11 cellular contexts compared by ENCODE assay signal in genomic region chr6:30573113-30573512, GRCh38. TPM values are rescaled to one million over a fixed set of nuclear protein-coding genes. Genes with fewer than 3 reads are reported as not detected.
A peak's percentile ranks its signal among the peaks of the same experiment; 100 is the strongest.
DNase-seq lines count a peak whose midpoint lies in the region; ATAC-seq and TF ChIP-seq lines count a peak whose summit lies in the region.
"Had no signal": no experiment of that assay in that cellular context is flagged by ENCODE, and none has a peak within 500 bp of the region (broad histone marks: within the 10 kb centered on the region; RNA-seq: fewer than 3 reads in every experiment).

No MANE protein-coding gene starts in this region.

- H3K4me3 Mint-ChIP-seq in mesothelial cell of epicardium, result peak overlapping the region; percentile 5

- no peaks in the 10 kb centered on the region for H3K9me2 ChIP-seq in HCT116 (ENCODE audit: insufficient read depth)

- no peaks in the 10 kb centered on the region for H3K27me3 Mint-ChIP-seq in mesothelial cell of epicardium (ENCODE audit: low read depth)

- H3K36me3 ChIP-seq in BLaER1, result peaks cover 51% of the 10 kb centered on the region
- peaks cover 14 to 28% of the 10 kb centered on the region in 2 experiments for H3K36me3 ChIP-seq in HCT116 (ENCODE audit: control insufficient read depth in 1 of 2, insufficient read depth in 2 of 2, low read length in 2 of 2)

- CTCF ChIA-PET in HCT116 (lab: Charles Lee), result no interaction called here

- no peak for TF ChIP-seq RAD21 in HCT116 (IDR thresholded peaks at IDR 0.05; ENCODE audit: low read depth)

- H3K9me3 ChIP-seq in BLaER1 (no peaks in the 10 kb centered on the region), HCT116 (ENCODE audit: control insufficient read depth in 1 of 2, insufficient read depth in 1 of 2, low read depth in 1 of 2, low read length in 2 of 2) (no peaks in the 10 kb centered on the region)

- TF ChIP-seq POLR2A in HCT116 (IDR thresholded peaks at IDR 0.05; ENCODE audit: borderline replicate concordance, extremely low read depth, insufficient read depth, insufficient read length), result no peak

- H3K4me3 ChIP-seq in BLaER1 (peak overlapping the region; percentile 75; the same call in 1 of the 2 replicates), HCT116 (replicated peaks in 1 of 2; ENCODE audit: low read depth in 1 of 2, low read length in 2 of 2) (no peak overlapping the region)

- H3K9ac ChIP-seq in BLaER1 (peak overlapping the region; percentile 91), HCT116 (ENCODE audit: low read length) (peak overlapping the region; percentile 85; the same call in 1 of the 2 replicates)

- peak overlapping the region; percentile 2 to 3 for H3K27ac Mint-ChIP-seq in activated naive CD4-positive, alpha-beta T cell treated with anti-CD3 and anti-CD28 coated beads, Interleukin-2, amount 50 U/mL, for 72 hours
- H3K27ac Mint-ChIP-seq in mesothelial cell of epicardium, result peak overlapping the region; percentile 3

- H3K27ac ChIP-seq in BLaER1, result no peak overlapping the region
- H3K27ac ChIP-seq in HCT116 (ENCODE audit: low read depth, low read length), result no peak overlapping the region

- H2AFZ ChIP-seq in HCT116 (ENCODE audit: low read depth, low read length, poor library complexity, severe bottlenecking), result no peak overlapping the region

- H3K4me1 ChIP-seq in BLaER1 (peaks cover 40% of the 10 kb centered on the region), HCT116 (ENCODE audit: control insufficient read depth in 1 of 2, insufficient read depth in 2 of 2, low read length in 2 of 2) (peaks cover 9 to 29% of the 10 kb centered on the region in 2 experiments)

- intact Hi-C loops in HCT116 (cut with micrococcal nuclease), result no loop called here

- DNase-seq in HCT116 (ENCODE audit: low read depth, low spot score), result no peak
- DNase-seq in activated naive CD4-positive, alpha-beta T cell treated with anti-CD3 and anti-CD28 coated beads, Interleukin-2, amount 50 U/mL, for 72 hours (ENCODE audit: low spot score in 2 of 2), result no peak
- no peak for DNase-seq in mesothelial cell of epicardium (ENCODE audit: low spot score in 2 of 2, unreplicated experiment in 2 of 2)
- no peak for DNase-seq in NCI-H146 treated with DMSO at 0.1 percent for 48 hours (lab: John Stamatoyannopoulos, UW; ENCODE audit: unreplicated experiment)
- DNase-seq in NCI-H524 treated with DMSO at 0.1 percent for 48 hours (lab: John Stamatoyannopoulos, UW), result no peak
- DNase-seq in stimulated activated CD4-positive, alpha-beta T cell treated with anti-CD3 and anti-CD28 coated beads, Interleukin-4, amount 100 ng/mL, for 4 hours, result no peak
- no peak for DNase-seq in GDM1 (lab: John Stamatoyannopoulos, UW)
- DNase-seq: COR-L47, hippocampal formation, KBM-7 had no signal

- no TSS peak for BruUV-seq in HCT116 (replicated peaks; lab: Mats Ljungman, UMichigan)

- peaks cover 67% of the 10 kb centered on the region for H3K79me2 ChIP-seq in HCT116 (ENCODE audit: insufficient read depth, low read length)

- no peak for ATAC-seq in HCT116
- no peak for ATAC-seq in activated naive CD4-positive, alpha-beta T cell treated with anti-CD3 and anti-CD28 coated beads, Interleukin-2, amount 50 U/mL, for 72 hours

- RAD21 ChIA-PET in HCT116 (lab: Charles Lee; ENCODE audit: low non-redundant PET in 1 of 2, low total read pairs in 2 of 2, uncharacterized antibody in 2 of 2, unreplicated experiment in 2 of 2), result no interaction called here

- POLR2A ChIA-PET in HCT116 (lab: Charles Lee), result no interaction called here

- peak overlapping the region; percentile 90 for H3K4me2 ChIP-seq in BLaER1
- H3K4me2 ChIP-seq in HCT116 (ENCODE audit: low read length), result peak overlapping the region; percentile 88

- H3K4me1 Mint-ChIP-seq in mesothelial cell of epicardium, result peaks cover 48% of the 10 kb centered on the region

- no peaks in the 10 kb centered on the region for H3K9me3 Mint-ChIP-seq in activated naive CD4-positive, alpha-beta T cell treated with anti-CD3 and anti-CD28 coated beads, Interleukin-2, amount 50 U/mL, for 72 hours
- H3K9me3 Mint-ChIP-seq in mesothelial cell of epicardium, result no peaks in the 10 kb centered on the region

- H3K27me3 ChIP-seq in BLaER1, result no peaks in the 10 kb centered on the region
- H3K27me3 ChIP-seq in HCT116 (ENCODE audit: insufficient read depth, low read length), result no peaks in the 10 kb centered on the region

- peaks cover 30 to 40% of the 10 kb centered on the region in 2 donors for H3K36me3 Mint-ChIP-seq in activated naive CD4-positive, alpha-beta T cell treated with anti-CD3 and anti-CD28 coated beads, Interleukin-2, amount 50 U/mL, for 72 hours
- H3K36me3 Mint-ChIP-seq in mesothelial cell of epicardium, result peaks cover 11% of the 10 kb centered on the region

- H4K20me1 ChIP-seq in BLaER1 (peaks cover 67% of the 10 kb centered on the region), HCT116 (ENCODE audit: insufficient read depth) (peaks cover 12% of the 10 kb centered on the region; the same call in 1 of the 2 replicates)

- TF ChIP-seq CTCF in HCT116 (IDR thresholded peaks at IDR 0.05 in 2 of 3, conservative IDR thresholded peaks at IDR 0.05 in 1 of 3; ENCODE audit: borderline replicate concordance in 1 of 3, insufficient read depth in 1 of 3, low read depth in 2 of 3, low read length in 2 of 3) (no peak), mesothelial cell of epicardium (IDR thresholded peaks at IDR 0.05; ENCODE audit: unreplicated experiment) (no peak)

TF ChIP-seq in HCT116, 20 proteins besides CTCF, POLR2A, EP300 and RAD21 (continues in another document):
- TF ChIP-seq SRF (IDR thresholded peaks at IDR 0.05; ENCODE audit: low read depth) (no peak), CBX3 (IDR thresholded peaks at IDR 0.05; ENCODE audit: low read depth) (no peak), TCF7L2 (IDR thresholded peaks at IDR 0.05; ENCODE audit: borderline replicate concordance, extremely low read depth, insufficient read depth, insufficient read length) (no peak), EZH2phosphoT487 (IDR thresholded peaks at IDR 0.05; ENCODE audit: borderline replicate concordance) (no peak), CEBPB (IDR thresholded peaks at IDR 0.05; ENCODE audit: low read depth) (no peak), ZNF274 (IDR thresholded peaks at IDR 0.05; ENCODE audit: low read depth, low read length) (no peak), SP1 (IDR thresholded peaks at IDR 0.05; ENCODE audit: low read depth) (no peak), JUND (IDR thresholded peaks at IDR 0.05) (no peak)
- TF ChIP-seq, protein P1, sequence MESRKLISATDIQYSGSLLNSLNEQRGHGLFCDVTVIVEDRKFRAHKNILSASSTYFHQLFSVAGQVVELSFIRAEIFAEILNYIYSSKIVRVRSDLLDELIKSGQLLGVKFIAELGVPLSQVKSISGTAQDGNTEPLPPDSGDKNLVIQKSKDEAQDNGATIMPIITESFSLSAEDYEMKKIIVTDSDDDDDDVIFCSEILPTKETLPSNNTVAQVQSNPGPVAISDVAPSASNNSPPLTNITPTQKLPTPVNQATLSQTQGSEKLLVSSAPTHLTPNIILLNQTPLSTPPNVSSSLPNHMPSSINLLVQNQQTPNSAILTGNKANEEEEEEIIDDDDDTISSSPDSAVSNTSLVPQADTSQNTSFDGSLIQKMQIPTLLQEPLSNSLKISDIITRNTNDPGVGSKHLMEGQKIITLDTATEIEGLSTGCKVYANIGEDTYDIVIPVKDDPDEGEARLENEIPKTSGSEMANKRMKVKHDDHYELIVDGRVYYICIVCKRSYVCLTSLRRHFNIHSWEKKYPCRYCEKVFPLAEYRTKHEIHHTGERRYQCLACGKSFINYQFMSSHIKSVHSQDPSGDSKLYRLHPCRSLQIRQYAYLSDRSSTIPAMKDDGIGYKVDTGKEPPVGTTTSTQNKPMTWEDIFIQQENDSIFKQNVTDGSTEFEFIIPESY (IDR thresholded peaks at IDR 0.05; ENCODE audit: extremely low read depth, insufficient replicate concordance, low read length), result no peak

RNA-seq across cellular contexts. Expression of gene ABCF1, which starts 1.9 kb away (rescaled TPM):
- 53.3 TPM for total RNA-seq in HCT116 (2021; ENCODE audit: unreplicated experiment)
- polyA plus RNA-seq in HCT116 (2012), result 40.6 and 41.5 TPM in 2 replicates
- total RNA-seq in activated naive CD4-positive, alpha-beta T cell treated with anti-CD3 and anti-CD28 coated beads, Interleukin-2, amount 50 U/mL, for 72 hours, result 10 to 100 TPM; 84.7 to 91.3 TPM
- 71.4 to 73.6 TPM (median 71.5 TPM) in 3 replicates for total RNA-seq in mesothelial cell of epicardium

RNA-seq across cellular contexts. Expression of gene PRR3, which starts 16.0 kb away (rescaled TPM):
- total RNA-seq in HCT116 (2021; ENCODE audit: unreplicated experiment) (16.7 TPM), mesothelial cell of epicardium (23.7 to 25.5 TPM (median 23.9 TPM) in 3 replicates)
- 6.5 and 12.9 TPM in 2 replicates for polyA plus RNA-seq in HCT116 (2012)
- 10 to 100 TPM; 19.8 to 27.4 TPM for total RNA-seq in activated naive CD4-positive, alpha-beta T cell treated with anti-CD3 and anti-CD28 coated beads, Interleukin-2, amount 50 U/mL, for 72 hours

RNA-seq across cellular contexts. Expression of gene GNL1, which starts 16.8 kb away (rescaled TPM):
- 113 TPM for total RNA-seq in HCT116 (2021; ENCODE audit: unreplicated experiment)
- polyA plus RNA-seq in HCT116 (2012), result 90.2 and 92.6 TPM in 2 replicates
- 100 to 1,000 TPM; 107 to 139 TPM for total RNA-seq in activated naive CD4-positive, alpha-beta T cell treated with anti-CD3 and anti-CD28 coated beads, Interleukin-2, amount 50 U/mL, for 72 hours
- total RNA-seq in mesothelial cell of epicardium, result 88.2 to 93.1 TPM (median 91.9 TPM) in 3 replicates

RNA-seq across cellular contexts. Expression of gene PPP1R10, which starts 43.9 kb away (rescaled TPM):
- total RNA-seq in HCT116 (2021; ENCODE audit: unreplicated experiment) (104 TPM), mesothelial cell of epicardium (107 to 120 TPM (median 117 TPM) in 3 replicates)
- 38.7 and 44.4 TPM in 2 replicates for polyA plus RNA-seq in HCT116 (2012)
- 10 to 100 TPM; 92.1 to 96.8 TPM for total RNA-seq in activated naive CD4-positive, alpha-beta T cell treated with anti-CD3 and anti-CD28 coated beads, Interleukin-2, amount 50 U/mL, for 72 hours

RNA-seq across cellular contexts. Expression of gene MRPS18B, which starts 44.5 kb away (rescaled TPM):
- total RNA-seq in HCT116 (2021; ENCODE audit: unreplicated experiment) (112 TPM), mesothelial cell of epicardium (29.8 to 33.5 TPM (median 30.2 TPM) in 3 replicates)
- 92.3 and 113 TPM in 2 replicates for polyA plus RNA-seq in HCT116 (2012)
- 100 to 1,000 TPM in 1 of 2 donors, 10 to 100 TPM in 1; 99.8 to 100 TPM for total RNA-seq in activated naive CD4-positive, alpha-beta T cell treated with anti-CD3 and anti-CD28 coated beads, Interleukin-2, amount 50 U/mL, for 72 hours
